Comparison of ENCODE assay signal across 1 cellular context in genomic region chr1:201376464-201377374, GRCh38.
TF ChIP-seq lines count a peak whose summit lies in the region.

No MANE protein-coding gene starts in this region.

TF ChIP-seq in H1, 55 proteins besides CTCF, POLR2A, EP300 and RAD21 (continued from another document):
- TF ChIP-seq TCF12 (IDR thresholded peaks at IDR 0.05; ENCODE audit: low read depth, low read length) = peak; percentile 88; the same call in 1 of the 2 replicates
- peak in 1 of 2 experiments; percentile 95; a peak in 1 of 4 replicates for TF ChIP-seq HDAC2 (IDR thresholded peaks at IDR 0.05; ENCODE audit: borderline replicate concordance in 1 of 2, low read depth in 2 of 2, low read length in 2 of 2)
- no peak for TF ChIP-seq USF2 (IDR thresholded peaks at IDR 0.05; ENCODE audit: low read length)
- TF ChIP-seq CEBPB (IDR thresholded peaks at IDR 0.05; ENCODE audit: low read depth, low read length) = no peak
- 0 out of 2 replicates have a peak, but pooled peaks have one; percentile 25 for TF ChIP-seq MAX (IDR thresholded peaks at IDR 0.05)
- no peak for TF ChIP-seq JUND (IDR thresholded peaks at IDR 0.05; ENCODE audit: low read length)
- no peak for TF ChIP-seq EGR1 (IDR thresholded peaks at IDR 0.05; ENCODE audit: borderline replicate concordance, low read depth, low read length)
- peak; percentile 4; the same call in 1 of the 2 replicates for TF ChIP-seq YY1 (IDR thresholded peaks at IDR 0.05; ENCODE audit: low read depth, low read length)
- peak; percentile 41; the same call in 1 of the 2 replicates for TF ChIP-seq CHD2 (IDR thresholded peaks at IDR 0.05; ENCODE audit: low read length)
- no peak for TF ChIP-seq EZH2 (IDR thresholded peaks at IDR 0.05; ENCODE audit: low read depth, low read length, severe bottlenecking)
- TF ChIP-seq TAF7 (optimal IDR thresholded peaks at IDR 0.05; ENCODE audit: borderline replicate concordance, low read depth, low read length) = peak; percentile 37
- TF ChIP-seq NANOG (IDR thresholded peaks at IDR 0.05; ENCODE audit: insufficient read depth, low read depth, low read length, poor library complexity, severe bottlenecking) = no peak
- TF ChIP-seq RBBP5 (IDR thresholded peaks at IDR 0.05; ENCODE audit: borderline replicate concordance, low read depth, low read length) = peak; percentile 100
- TF ChIP-seq BACH1 (IDR thresholded peaks at IDR 0.05; ENCODE audit: low read length) = 0 out of 2 replicates have a peak, but pooled peaks have one; percentile 49
- TF ChIP-seq SIRT6 (IDR thresholded peaks at IDR 0.05; ENCODE audit: low read length) = no peak
- peak; percentile 81 for TF ChIP-seq TAF1 (IDR thresholded peaks at IDR 0.05; ENCODE audit: low read depth, low read length)
- TF ChIP-seq KDM4A (IDR thresholded peaks at IDR 0.05; ENCODE audit: low read depth, low read length, severe bottlenecking) = peak; percentile 50
- TF ChIP-seq ZNF274 (IDR thresholded peaks at IDR 0.05; ENCODE audit: borderline replicate concordance, extremely low read depth, low read length) = no peak
- peak in 1 of 2 experiments; percentile 61; a peak in 2 of 4 replicates for TF ChIP-seq SIN3A (conservative IDR thresholded peaks at IDR 0.05 in 1 of 2, IDR thresholded peaks at IDR 0.05 in 1 of 2; ENCODE audit: low read depth in 1 of 2, low read length in 2 of 2)
- TF ChIP-seq ASH2L (IDR thresholded peaks at IDR 0.05; ENCODE audit: low read length) = peak; percentile 100
- TF ChIP-seq HDAC6 (IDR thresholded peaks at IDR 0.05; ENCODE audit: low read depth, low read length) = no peak
- TF ChIP-seq POLR2AphosphoS5 (IDR thresholded peaks at IDR 0.05; ENCODE audit: low read depth, low read length) = peak; percentile 49; the same call in 1 of the 2 replicates
- 0 out of 2 replicates have a peak, but pooled peaks have one; percentile 63 for TF ChIP-seq SP4 (IDR thresholded peaks at IDR 0.05; ENCODE audit: low read length)
- peak; percentile 95 for TF ChIP-seq SP1 (IDR thresholded peaks at IDR 0.05; ENCODE audit: low read depth, low read length)
- no peak for TF ChIP-seq SUZ12 (IDR thresholded peaks at IDR 0.05; ENCODE audit: low read length)
